Comparison of ENCODE assay signal across 8 cellular contexts in the genomic region with DNA sequence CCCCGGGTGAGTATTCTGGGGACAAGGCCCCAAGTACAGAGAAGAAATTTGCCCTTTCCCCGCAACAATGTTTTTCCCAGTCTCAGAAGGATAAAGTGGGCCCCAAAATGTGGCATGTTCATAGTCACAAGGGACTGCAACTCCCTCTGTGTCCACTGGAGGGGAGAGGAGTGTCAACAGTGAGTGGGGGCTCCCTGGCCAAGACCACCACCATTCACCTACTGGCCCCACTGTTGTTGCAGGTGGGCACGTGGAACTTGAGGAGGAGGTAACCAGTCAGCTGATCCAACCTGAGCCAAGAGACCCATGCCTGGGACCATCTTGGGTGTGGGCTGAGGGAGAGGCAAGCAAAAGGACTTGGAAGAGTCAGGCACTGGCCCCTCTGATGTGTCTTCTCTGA. TPM values are rescaled to one million over a fixed set of nuclear protein-coding genes. Genes with fewer than 3 reads are reported as not detected.
DNase-seq lines count a peak whose midpoint lies in the region; ATAC-seq and TF ChIP-seq lines count a peak whose summit lies in the region.

No MANE protein-coding gene starts in this region.

- DNase-seq in Daoy (ENCODE audit: low read depth): peak; percentile 27
- peak; percentile 37 for DNase-seq in SW480 (ENCODE audit: low spot score)
- no peak for DNase-seq in lower lobe of right lung
- DNase-seq in tibial nerve (ENCODE audit: low spot score in 2 of 2): no peak
- DNase-seq in NCI-H2171 treated with DMSO at 0.1 percent for 48 hours (lab: John Stamatoyannopoulos, UW): no peak
- DNase-seq in DMS79 (lab: John Stamatoyannopoulos, UW): no peak

- H3K27ac ChIP-seq in HEK293 (ENCODE audit: extremely low read depth, low read depth, low read length): peak overlapping the region; percentile 40; the same call in 1 of the 2 replicates
- no peak overlapping the region for H3K27ac ChIP-seq in duodenal mucosa (ENCODE audit: low read depth, low read length)
- peak overlapping the region; percentile 60 for H3K27ac ChIP-seq in lower lobe of right lung
- peak overlapping the region; percentile 63 to 85 (median 82) for H3K27ac ChIP-seq in tibial nerve

- CTCF ChIA-PET in HEK293 (lab: Yijun Ruan, JAX): interaction anchor here (0.8 to 8.6 kb wide), 25 partner anchors 13 to 184 kb away, joined by 3 to 190 read pairs (median 5); a partner anchor contains a TSS

- TF ChIP-seq CTCF in HEK293 (tag by site-specific recombination; IDR thresholded peaks at IDR 0.05) (peak; percentile 44; the same call in 1 of the 2 replicates), lower lobe of right lung (IDR thresholded peaks at IDR 0.05) (peak; percentile 64), tibial nerve (IDR thresholded peaks at IDR 0.05) (peak; percentile 39 to 70 (median 61))

- TF ChIP-seq EP300 in tibial nerve (IDR thresholded peaks at IDR 0.05): no peak

- no peaks in the 10 kb centered on the region for H3K27me3 ChIP-seq in duodenal mucosa (ENCODE audit: control insufficient read depth in 1 of 2, insufficient read depth in 2 of 2, low read length in 2 of 2)
- no peaks in the 10 kb centered on the region for H3K27me3 ChIP-seq in lower lobe of right lung (ENCODE audit: low read depth)
- no peaks in the 10 kb centered on the region for H3K27me3 ChIP-seq in tibial nerve

- no peak for TF ChIP-seq POLR2A in tibial nerve (IDR thresholded peaks at IDR 0.05)

- peak overlapping the region; percentile 67 to 85 for H3K9ac ChIP-seq in duodenal mucosa (ENCODE audit: low read depth in 1 of 2, low read length in 2 of 2)

- H3K36me3 ChIP-seq in HEK293 (ENCODE audit: control insufficient read depth in 2 of 2, insufficient read depth in 1 of 2, low read length in 2 of 2) (peaks cover 16 to 64% of the 10 kb centered on the region in 2 experiments), duodenal mucosa (ENCODE audit: control insufficient read depth in 1 of 2, insufficient read depth in 2 of 2, low read length in 2 of 2) (peaks cover 21 to 53% of the 10 kb centered on the region in 2 donors), lower lobe of right lung (peaks cover 65% of the 10 kb centered on the region), tibial nerve (peaks cover 0 to 63% (median 0%) of the 10 kb centered on the region in 3 donors)

- H3K9me3 ChIP-seq in HEK293 (ENCODE audit: control insufficient read depth, insufficient read depth, low read depth, low read length) (no peaks in the 10 kb centered on the region), duodenal mucosa (ENCODE audit: control insufficient read depth in 1 of 2, low read length in 2 of 2) (no peaks in the 10 kb centered on the region), lower lobe of right lung (no peaks in the 10 kb centered on the region), tibial nerve (no peaks in the 10 kb centered on the region)

- intact Hi-C loops in lower lobe of right lung (cut with DNase I): no loop called here

- H3K4me1 ChIP-seq in HEK293 (ENCODE audit: control insufficient read depth, insufficient read depth, low read length) (0 out of 2 replicates have a peak, but pooled peaks cover 3% of the 10 kb centered on the region), duodenal mucosa (ENCODE audit: control insufficient read depth in 1 of 2, insufficient read depth in 2 of 2, low read length in 2 of 2) (peaks cover 4 to 15% of the 10 kb centered on the region in 2 donors), lower lobe of right lung (peaks cover 26% of the 10 kb centered on the region), tibial nerve (peaks cover 0 to 31% (median 5%) of the 10 kb centered on the region in 4 donors)

- POLR2A ChIA-PET in HEK293 (lab: Yijun Ruan, JAX): interaction anchor here (1.0 to 9.0 kb wide), 5 partner anchors 12 to 81 kb away, joined by 3 to 127 read pairs (median 7); a partner anchor contains a TSS

- peak; percentile 65 to 72 for ATAC-seq in lower lobe of right lung

- peak overlapping the region; percentile 60 for H3K4me3 ChIP-seq in HEK293 (ENCODE audit: low read depth, low read length)
- H3K4me3 ChIP-seq in duodenal mucosa (ENCODE audit: low read depth in 1 of 2, low read length in 2 of 2): peak overlapping the region; percentile 73 to 76
- peak overlapping the region; percentile 66 for H3K4me3 ChIP-seq in lower lobe of right lung
- H3K4me3 ChIP-seq in tibial nerve: peak overlapping the region; percentile 30 to 65 (median 60)

- WGBS in tibial nerve, 2 donors: 24 to 39% methylated on average over 3 of the region's 3 CpGs

TF ChIP-seq in HEK293, 187 proteins besides CTCF, POLR2A, EP300 and RAD21:
- TF ChIP-seq GLIS2 (tag by site-specific recombination; IDR thresholded peaks at IDR 0.05) (0 out of 2 replicates have a peak, but pooled peaks have one; percentile 5), KLF8 (tag by site-specific recombination; IDR thresholded peaks at IDR 0.05) (no peak), ZNF629 (tag by site-specific recombination; IDR thresholded peaks at IDR 0.05) (no peak), ZFP37 (tag by site-specific recombination; IDR thresholded peaks at IDR 0.05) (no peak), SP2 (tag by site-specific recombination; IDR thresholded peaks at IDR 0.05) (no peak), ZNF223 (tag by site-specific recombination; IDR thresholded peaks at IDR 0.05) (no peak)
- TF ChIP-seq, protein P1, sequence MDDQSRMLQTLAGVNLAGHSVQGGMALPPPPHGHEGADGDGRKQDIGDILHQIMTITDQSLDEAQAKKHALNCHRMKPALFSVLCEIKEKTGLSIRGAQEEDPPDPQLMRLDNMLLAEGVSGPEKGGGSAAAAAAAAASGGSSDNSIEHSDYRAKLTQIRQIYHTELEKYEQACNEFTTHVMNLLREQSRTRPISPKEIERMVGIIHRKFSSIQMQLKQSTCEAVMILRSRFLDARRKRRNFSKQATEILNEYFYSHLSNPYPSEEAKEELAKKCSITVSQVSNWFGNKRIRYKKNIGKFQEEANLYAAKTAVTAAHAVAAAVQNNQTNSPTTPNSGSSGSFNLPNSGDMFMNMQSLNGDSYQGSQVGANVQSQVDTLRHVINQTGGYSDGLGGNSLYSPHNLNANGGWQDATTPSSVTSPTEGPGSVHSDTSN (CRISPR knock-in tag; IDR thresholded peaks at IDR 0.05): no peak
- TF ChIP-seq, protein P2, sequence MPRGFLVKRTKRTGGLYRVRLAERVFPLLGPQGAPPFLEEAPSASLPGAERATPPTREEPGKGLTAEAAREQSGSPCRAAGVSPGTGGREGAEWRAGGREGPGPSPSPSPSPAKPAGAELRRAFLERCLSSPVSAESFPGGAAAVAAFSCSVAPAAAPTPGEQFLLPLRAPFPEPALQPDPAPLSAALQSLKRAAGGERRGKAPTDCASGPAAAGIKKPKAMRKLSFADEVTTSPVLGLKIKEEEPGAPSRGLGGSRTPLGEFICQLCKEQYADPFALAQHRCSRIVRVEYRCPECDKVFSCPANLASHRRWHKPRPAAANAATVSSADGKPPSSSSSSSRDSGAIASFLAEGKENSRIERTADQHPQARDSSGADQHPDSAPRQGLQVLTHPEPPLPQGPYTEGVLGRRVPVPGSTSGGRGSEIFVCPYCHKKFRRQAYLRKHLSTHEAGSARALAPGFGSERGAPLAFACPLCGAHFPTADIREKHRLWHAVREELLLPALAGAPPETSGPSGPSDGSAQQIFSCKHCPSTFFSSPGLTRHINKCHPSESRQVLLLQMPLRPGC (tag by site-specific recombination; IDR thresholded peaks at IDR 0.05): no peak
- TF ChIP-seq, protein P3, sequence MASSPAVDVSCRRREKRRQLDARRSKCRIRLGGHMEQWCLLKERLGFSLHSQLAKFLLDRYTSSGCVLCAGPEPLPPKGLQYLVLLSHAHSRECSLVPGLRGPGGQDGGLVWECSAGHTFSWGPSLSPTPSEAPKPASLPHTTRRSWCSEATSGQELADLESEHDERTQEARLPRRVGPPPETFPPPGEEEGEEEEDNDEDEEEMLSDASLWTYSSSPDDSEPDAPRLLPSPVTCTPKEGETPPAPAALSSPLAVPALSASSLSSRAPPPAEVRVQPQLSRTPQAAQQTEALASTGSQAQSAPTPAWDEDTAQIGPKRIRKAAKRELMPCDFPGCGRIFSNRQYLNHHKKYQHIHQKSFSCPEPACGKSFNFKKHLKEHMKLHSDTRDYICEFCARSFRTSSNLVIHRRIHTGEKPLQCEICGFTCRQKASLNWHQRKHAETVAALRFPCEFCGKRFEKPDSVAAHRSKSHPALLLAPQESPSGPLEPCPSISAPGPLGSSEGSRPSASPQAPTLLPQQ (tag by site-specific recombination; IDR thresholded peaks at IDR 0.05): 0 out of 2 replicates have a peak, but pooled peaks have one; percentile 20
- TF ChIP-seq, protein P4, sequence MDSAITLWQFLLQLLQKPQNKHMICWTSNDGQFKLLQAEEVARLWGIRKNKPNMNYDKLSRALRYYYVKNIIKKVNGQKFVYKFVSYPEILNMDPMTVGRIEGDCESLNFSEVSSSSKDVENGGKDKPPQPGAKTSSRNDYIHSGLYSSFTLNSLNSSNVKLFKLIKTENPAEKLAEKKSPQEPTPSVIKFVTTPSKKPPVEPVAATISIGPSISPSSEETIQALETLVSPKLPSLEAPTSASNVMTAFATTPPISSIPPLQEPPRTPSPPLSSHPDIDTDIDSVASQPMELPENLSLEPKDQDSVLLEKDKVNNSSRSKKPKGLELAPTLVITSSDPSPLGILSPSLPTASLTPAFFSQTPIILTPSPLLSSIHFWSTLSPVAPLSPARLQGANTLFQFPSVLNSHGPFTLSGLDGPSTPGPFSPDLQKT (IDR thresholded peaks at IDR 0.05; ENCODE audit: borderline replicate concordance, low read depth, low read length): no peak

RNA-seq across cellular contexts. Expression of a gene that starts 0.8 kb away (rescaled TPM):
- 1.8 and 3.2 TPM in 2 replicates for total RNA-seq in Daoy (2014; rRNA removed; shearing (Covaris generic))
- total RNA-seq in lower lobe of right lung (2.5 TPM), tibial nerve (1 to 10 TPM; 2.7 to 8.4 (median 4.5) TPM)

RNA-seq across cellular contexts. Expression of a gene that starts 12.7 kb away (rescaled TPM):
- 3.9 and 10.2 TPM in 2 replicates for total RNA-seq in Daoy (2014; rRNA removed; shearing (Covaris generic))
- total RNA-seq in lower lobe of right lung (27.7 TPM), tibial nerve (10 to 100 TPM; 25.5 to 29.1 (median 26.3) TPM)

RNA-seq across cellular contexts. Expression of a gene that starts 22.2 kb away (rescaled TPM):
- total RNA-seq in Daoy (2014; rRNA removed; shearing (Covaris generic)): 65.1 and 69.7 TPM in 2 replicates
- total RNA-seq in lower lobe of right lung (26.3 TPM), tibial nerve (10 to 100 TPM; 25.9 to 39.6 (median 37.8) TPM)

RNA-seq across cellular contexts. Expression of a gene that starts 22.3 kb away (rescaled TPM):
- total RNA-seq in Daoy (2014; rRNA removed; shearing (Covaris generic)): 7.2 and 8.9 TPM in 2 replicates
- total RNA-seq in lower lobe of right lung: 14.2 TPM
- 10 to 100 TPM; 23.7 to 24.9 (median 23.8) TPM for total RNA-seq in tibial nerve

RNA-seq across cellular contexts. Expression of a gene that starts 39.5 kb away (rescaled TPM):
- not detected in 2 replicates for total RNA-seq in Daoy (2014; rRNA removed; shearing (Covaris generic))
- total RNA-seq in lower lobe of right lung (1.5 TPM), tibial nerve (10 to 100 TPM in 1 of 4 donors, 1 to 10 TPM in 3; 2.7 to 11.2 (median 6.3) TPM)

Comparison
In these comparisons a context has a peak if more than half of its experiments do, and no peak if none do; other contexts are left out.
1. DNase-seq: peak in Daoy (single experiment) and SW480 (single experiment); none in lower lobe of right lung (single experiment), tibial nerve (0 of 2), NCI-H2171 treated with DMSO at 0.1 percent for 48 hours (single experiment) and DMS79 (single experiment).
2. Peak in every context shown above with its lines, with median percentiles within 50 percentile points of each other: H3K4me3 ChIP-seq and CTCF ChIP-seq.